In the genomic region with DNA sequence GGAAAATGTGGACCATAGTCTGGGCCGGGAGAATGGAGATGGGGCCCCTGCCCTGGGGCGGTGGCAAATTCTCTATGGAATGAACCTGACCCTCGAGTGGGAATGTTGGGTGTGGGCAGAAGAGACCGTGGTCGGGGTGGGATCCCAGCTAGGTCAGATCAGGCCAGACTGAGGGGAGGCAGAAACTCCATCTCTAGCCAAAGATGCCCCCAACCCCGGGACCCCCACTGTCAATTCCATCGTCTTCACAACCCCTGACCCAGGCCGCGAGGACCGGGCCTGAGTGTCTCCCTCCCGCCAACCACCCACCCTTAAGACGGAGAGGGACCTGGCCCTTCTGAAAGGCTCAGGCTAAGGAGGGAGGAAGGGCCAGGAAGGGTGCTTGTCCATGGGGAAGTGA, we compare ENCODE assay signal across 2 cellular contexts.
TF ChIP-seq lines count a peak whose summit lies in the region.

No MANE protein-coding gene starts in this region.

TF ChIP-seq in neural cell, 6 proteins besides CTCF, POLR2A, EP300 and RAD21:
- TF ChIP-seq, protein P1, sequence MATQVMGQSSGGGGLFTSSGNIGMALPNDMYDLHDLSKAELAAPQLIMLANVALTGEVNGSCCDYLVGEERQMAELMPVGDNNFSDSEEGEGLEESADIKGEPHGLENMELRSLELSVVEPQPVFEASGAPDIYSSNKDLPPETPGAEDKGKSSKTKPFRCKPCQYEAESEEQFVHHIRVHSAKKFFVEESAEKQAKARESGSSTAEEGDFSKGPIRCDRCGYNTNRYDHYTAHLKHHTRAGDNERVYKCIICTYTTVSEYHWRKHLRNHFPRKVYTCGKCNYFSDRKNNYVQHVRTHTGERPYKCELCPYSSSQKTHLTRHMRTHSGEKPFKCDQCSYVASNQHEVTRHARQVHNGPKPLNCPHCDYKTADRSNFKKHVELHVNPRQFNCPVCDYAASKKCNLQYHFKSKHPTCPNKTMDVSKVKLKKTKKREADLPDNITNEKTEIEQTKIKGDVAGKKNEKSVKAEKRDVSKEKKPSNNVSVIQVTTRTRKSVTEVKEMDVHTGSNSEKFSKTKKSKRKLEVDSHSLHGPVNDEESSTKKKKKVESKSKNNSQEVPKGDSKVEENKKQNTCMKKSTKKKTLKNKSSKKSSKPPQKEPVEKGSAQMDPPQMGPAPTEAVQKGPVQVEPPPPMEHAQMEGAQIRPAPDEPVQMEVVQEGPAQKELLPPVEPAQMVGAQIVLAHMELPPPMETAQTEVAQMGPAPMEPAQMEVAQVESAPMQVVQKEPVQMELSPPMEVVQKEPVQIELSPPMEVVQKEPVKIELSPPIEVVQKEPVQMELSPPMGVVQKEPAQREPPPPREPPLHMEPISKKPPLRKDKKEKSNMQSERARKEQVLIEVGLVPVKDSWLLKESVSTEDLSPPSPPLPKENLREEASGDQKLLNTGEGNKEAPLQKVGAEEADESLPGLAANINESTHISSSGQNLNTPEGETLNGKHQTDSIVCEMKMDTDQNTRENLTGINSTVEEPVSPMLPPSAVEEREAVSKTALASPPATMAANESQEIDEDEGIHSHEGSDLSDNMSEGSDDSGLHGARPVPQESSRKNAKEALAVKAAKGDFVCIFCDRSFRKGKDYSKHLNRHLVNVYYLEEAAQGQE (IDR thresholded peaks at IDR 0.05; ENCODE audit: borderline replicate concordance) = no peak
- TF ChIP-seq POLR2AphosphoS5 (IDR thresholded peaks at IDR 0.05) = no peak
- no peak for TF ChIP-seq EZH2 (IDR thresholded peaks at IDR 0.05; ENCODE audit: borderline replicate concordance, insufficient read depth, low read length, poor library complexity, severe bottlenecking)
- TF ChIP-seq TAF1 (IDR thresholded peaks at IDR 0.05; ENCODE audit: low read depth) = no peak
- no peak for TF ChIP-seq SMC3 (conservative IDR thresholded peaks at IDR 0.05; ENCODE audit: poor library complexity)
- TF ChIP-seq MXI1 (conservative IDR thresholded peaks at IDR 0.05; ENCODE audit: poor library complexity, severe bottlenecking) = no peak
TF ChIP-seq in neural cell: peak in this region for 0.

TF ChIP-seq in SK-N-SH treated with all-trans-retinoic acid at 6 μM for 48 hours, 23 proteins besides CTCF, POLR2A, EP300 and RAD21:
- TF ChIP-seq, protein P2, sequence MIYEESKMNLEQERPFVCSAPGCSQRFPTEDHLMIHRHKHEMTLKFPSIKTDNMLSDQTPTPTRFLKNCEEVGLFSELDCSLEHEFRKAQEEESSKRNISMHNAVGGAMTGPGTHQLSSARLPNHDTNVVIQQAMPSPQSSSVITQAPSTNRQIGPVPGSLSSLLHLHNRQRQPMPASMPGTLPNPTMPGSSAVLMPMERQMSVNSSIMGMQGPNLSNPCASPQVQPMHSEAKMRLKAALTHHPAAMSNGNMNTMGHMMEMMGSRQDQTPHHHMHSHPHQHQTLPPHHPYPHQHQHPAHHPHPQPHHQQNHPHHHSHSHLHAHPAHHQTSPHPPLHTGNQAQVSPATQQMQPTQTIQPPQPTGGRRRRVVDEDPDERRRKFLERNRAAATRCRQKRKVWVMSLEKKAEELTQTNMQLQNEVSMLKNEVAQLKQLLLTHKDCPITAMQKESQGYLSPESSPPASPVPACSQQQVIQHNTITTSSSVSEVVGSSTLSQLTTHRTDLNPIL (CRISPR knock-in tag; IDR thresholded peaks at IDR 0.05; ENCODE audit: low read depth) = no peak
- no peak for TF ChIP-seq CSDC2 (CRISPR knock-in tag; IDR thresholded peaks at IDR 0.05)
- TF ChIP-seq, protein P3, sequence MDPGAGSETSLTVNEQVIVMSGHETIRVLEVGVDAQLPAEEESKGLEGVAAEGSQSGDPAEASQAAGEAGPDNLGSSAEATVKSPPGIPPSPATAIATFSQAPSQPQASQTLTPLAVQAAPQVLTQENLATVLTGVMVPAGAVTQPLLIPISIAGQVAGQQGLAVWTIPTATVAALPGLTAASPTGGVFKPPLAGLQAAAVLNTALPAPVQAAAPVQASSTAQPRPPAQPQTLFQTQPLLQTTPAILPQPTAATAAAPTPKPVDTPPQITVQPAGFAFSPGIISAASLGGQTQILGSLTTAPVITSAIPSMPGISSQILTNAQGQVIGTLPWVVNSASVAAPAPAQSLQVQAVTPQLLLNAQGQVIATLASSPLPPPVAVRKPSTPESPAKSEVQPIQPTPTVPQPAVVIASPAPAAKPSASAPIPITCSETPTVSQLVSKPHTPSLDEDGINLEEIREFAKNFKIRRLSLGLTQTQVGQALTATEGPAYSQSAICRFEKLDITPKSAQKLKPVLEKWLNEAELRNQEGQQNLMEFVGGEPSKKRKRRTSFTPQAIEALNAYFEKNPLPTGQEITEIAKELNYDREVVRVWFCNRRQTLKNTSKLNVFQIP (CRISPR knock-in tag; IDR thresholded peaks at IDR 0.05; ENCODE audit: borderline replicate concordance, low read depth) = no peak
- TF ChIP-seq ZNF70 (CRISPR knock-in tag; IDR thresholded peaks at IDR 0.05) = no peak
- TF ChIP-seq ESRRG (CRISPR knock-in tag; IDR thresholded peaks at IDR 0.05) = no peak
- no peak for TF ChIP-seq ZFP30 (CRISPR knock-in tag; IDR thresholded peaks at IDR 0.05)
- TF ChIP-seq ARNTL (CRISPR knock-in tag; IDR thresholded peaks at IDR 0.05; ENCODE audit: borderline replicate concordance, low read depth) = no peak
